In genomic region chr1:93827633-93828436, GRCh38 we compare ENCODE assay signal across 1 cellular context.
TF ChIP-seq lines count a peak whose summit lies in the region.

No MANE protein-coding gene starts in this region.

TF ChIP-seq in HepG2, 621 proteins besides CTCF, POLR2A, EP300 and RAD21 (continued from another document and continues in another):
- TF ChIP-seq ZNF563 (CRISPR knock-in tag; IDR thresholded peaks at IDR 0.05) (no peak), ZNF776 (CRISPR knock-in tag; IDR thresholded peaks at IDR 0.05) (no peak), MXI1 (IDR thresholded peaks at IDR 0.05; ENCODE audit: borderline replicate concordance, low read depth, low read length) (peak; percentile 28; the same call in 1 of the 3 replicates), ZNF615 (CRISPR knock-in tag; IDR thresholded peaks at IDR 0.05; ENCODE audit: borderline replicate concordance) (no peak), RFXAP (CRISPR knock-in tag; IDR thresholded peaks at IDR 0.05; ENCODE audit: borderline replicate concordance) (peak; percentile 76; the same call in 1 of the 2 replicates), IRF2 (CRISPR knock-in tag; IDR thresholded peaks at IDR 0.05) (peak; percentile 89), POGZ (CRISPR knock-in tag; IDR thresholded peaks at IDR 0.05) (peak; percentile 96), ZNF230 (CRISPR knock-in tag; IDR thresholded peaks at IDR 0.05) (no peak), DRAP1 (CRISPR knock-in tag; IDR thresholded peaks at IDR 0.05) (peak; percentile 22; the same call in 1 of the 2 replicates), RBFOX2 (IDR thresholded peaks at IDR 0.05; ENCODE audit: low read depth, low read length) (no peak), MAFF (IDR thresholded peaks at IDR 0.05; ENCODE audit: low read depth, low read length) (no peak), ATF5 (CRISPR knock-in tag; IDR thresholded peaks at IDR 0.05; ENCODE audit: low read depth) (no peak), GABPA (IDR thresholded peaks at IDR 0.05; ENCODE audit: low read depth, low read length) (no peak), GABPA (CRISPR knock-in tag; IDR thresholded peaks at IDR 0.05; ENCODE audit: low read depth) (no peak), ZNF589 (CRISPR knock-in tag; conservative IDR thresholded peaks at IDR 0.05) (no peak), TBX2 (CRISPR knock-in tag; IDR thresholded peaks at IDR 0.05; ENCODE audit: borderline replicate concordance) (peak; percentile 83), SP1 (IDR thresholded peaks at IDR 0.05) (no peak), SP1 (CRISPR knock-in tag; IDR thresholded peaks at IDR 0.05) (no peak), ZBTB7B (CRISPR knock-in tag; IDR thresholded peaks at IDR 0.05) (peak; percentile 81), ZNF713 (CRISPR knock-in tag; IDR thresholded peaks at IDR 0.05) (no peak), ZSCAN21 (CRISPR knock-in tag; IDR thresholded peaks at IDR 0.05; ENCODE audit: borderline replicate concordance) (peak; percentile 62; the same call in 1 of the 2 replicates), RNF2 (conservative IDR thresholded peaks at IDR 0.05; ENCODE audit: low read depth) (peak; percentile 67; the same call in 1 of the 2 replicates), NONO (IDR thresholded peaks at IDR 0.05) (no peak), NONO (CRISPR knock-in tag; conservative IDR thresholded peaks at IDR 0.05) (peak; percentile 58), ZMYM3 (CRISPR knock-in tag; IDR thresholded peaks at IDR 0.05) (peak; percentile 98), ZC3H13 (CRISPR knock-in tag; IDR thresholded peaks at IDR 0.05) (no peak), ZNF775 (CRISPR knock-in tag; IDR thresholded peaks at IDR 0.05; ENCODE audit: borderline replicate concordance) (peak; percentile 77; the same call in 1 of the 2 replicates), ZBTB2 (CRISPR knock-in tag; IDR thresholded peaks at IDR 0.05; ENCODE audit: low read depth) (no peak), LBX2 (CRISPR knock-in tag; IDR thresholded peaks at IDR 0.05; ENCODE audit: borderline replicate concordance) (no peak), ATF1 (CRISPR knock-in tag; IDR thresholded peaks at IDR 0.05) (no peak), RFX1 (IDR thresholded peaks at IDR 0.05) (no peak), XBP1 (CRISPR knock-in tag; IDR thresholded peaks at IDR 0.05) (no peak), PAX8 (CRISPR knock-in tag; IDR thresholded peaks at IDR 0.05; ENCODE audit: borderline replicate concordance) (no peak), ARNT (IDR thresholded peaks at IDR 0.05) (no peak), TCF12 (IDR thresholded peaks at IDR 0.05) (no peak), TCF12 (CRISPR knock-in tag; IDR thresholded peaks at IDR 0.05) (0 out of 2 replicates have a peak, but pooled peaks have one; percentile 40), ZNF451 (CRISPR knock-in tag; IDR thresholded peaks at IDR 0.05) (no peak), HOXA5 (CRISPR knock-in tag; IDR thresholded peaks at IDR 0.05) (peak; percentile 58; the same call in 1 of the 2 replicates), NFATC3 (CRISPR knock-in tag; IDR thresholded peaks at IDR 0.05) (no peak), RNF219 (CRISPR knock-in tag; IDR thresholded peaks at IDR 0.05) (no peak), CAMTA2 (CRISPR knock-in tag; IDR thresholded peaks at IDR 0.05; ENCODE audit: borderline replicate concordance) (no peak), GATA4 (IDR thresholded peaks at IDR 0.05; ENCODE audit: borderline replicate concordance, low read depth) (no peak), ZNF143 (CRISPR knock-in tag; IDR thresholded peaks at IDR 0.05) (no peak), FOXK1 (CRISPR knock-in tag; IDR thresholded peaks at IDR 0.05; ENCODE audit: borderline replicate concordance, low read depth) (peak; percentile 69), ADNP (CRISPR knock-in tag; IDR thresholded peaks at IDR 0.05) (peak; percentile 79; the same call in 1 of the 2 replicates), PRMT3 (CRISPR knock-in tag; IDR thresholded peaks at IDR 0.05; ENCODE audit: borderline replicate concordance, low read depth) (no peak), HMG20B (CRISPR knock-in tag; conservative IDR thresholded peaks at IDR 0.05) (peak; percentile 89), SETDB1 (CRISPR knock-in tag; IDR thresholded peaks at IDR 0.05; ENCODE audit: borderline replicate concordance) (no peak), MTF2 (CRISPR knock-in tag; IDR thresholded peaks at IDR 0.05; ENCODE audit: borderline replicate concordance) (no peak), NAIF1 (CRISPR knock-in tag; IDR thresholded peaks at IDR 0.05; ENCODE audit: borderline replicate concordance) (peak; percentile 88; the same call in 1 of the 2 replicates)
- TF ChIP-seq, protein P1, sequence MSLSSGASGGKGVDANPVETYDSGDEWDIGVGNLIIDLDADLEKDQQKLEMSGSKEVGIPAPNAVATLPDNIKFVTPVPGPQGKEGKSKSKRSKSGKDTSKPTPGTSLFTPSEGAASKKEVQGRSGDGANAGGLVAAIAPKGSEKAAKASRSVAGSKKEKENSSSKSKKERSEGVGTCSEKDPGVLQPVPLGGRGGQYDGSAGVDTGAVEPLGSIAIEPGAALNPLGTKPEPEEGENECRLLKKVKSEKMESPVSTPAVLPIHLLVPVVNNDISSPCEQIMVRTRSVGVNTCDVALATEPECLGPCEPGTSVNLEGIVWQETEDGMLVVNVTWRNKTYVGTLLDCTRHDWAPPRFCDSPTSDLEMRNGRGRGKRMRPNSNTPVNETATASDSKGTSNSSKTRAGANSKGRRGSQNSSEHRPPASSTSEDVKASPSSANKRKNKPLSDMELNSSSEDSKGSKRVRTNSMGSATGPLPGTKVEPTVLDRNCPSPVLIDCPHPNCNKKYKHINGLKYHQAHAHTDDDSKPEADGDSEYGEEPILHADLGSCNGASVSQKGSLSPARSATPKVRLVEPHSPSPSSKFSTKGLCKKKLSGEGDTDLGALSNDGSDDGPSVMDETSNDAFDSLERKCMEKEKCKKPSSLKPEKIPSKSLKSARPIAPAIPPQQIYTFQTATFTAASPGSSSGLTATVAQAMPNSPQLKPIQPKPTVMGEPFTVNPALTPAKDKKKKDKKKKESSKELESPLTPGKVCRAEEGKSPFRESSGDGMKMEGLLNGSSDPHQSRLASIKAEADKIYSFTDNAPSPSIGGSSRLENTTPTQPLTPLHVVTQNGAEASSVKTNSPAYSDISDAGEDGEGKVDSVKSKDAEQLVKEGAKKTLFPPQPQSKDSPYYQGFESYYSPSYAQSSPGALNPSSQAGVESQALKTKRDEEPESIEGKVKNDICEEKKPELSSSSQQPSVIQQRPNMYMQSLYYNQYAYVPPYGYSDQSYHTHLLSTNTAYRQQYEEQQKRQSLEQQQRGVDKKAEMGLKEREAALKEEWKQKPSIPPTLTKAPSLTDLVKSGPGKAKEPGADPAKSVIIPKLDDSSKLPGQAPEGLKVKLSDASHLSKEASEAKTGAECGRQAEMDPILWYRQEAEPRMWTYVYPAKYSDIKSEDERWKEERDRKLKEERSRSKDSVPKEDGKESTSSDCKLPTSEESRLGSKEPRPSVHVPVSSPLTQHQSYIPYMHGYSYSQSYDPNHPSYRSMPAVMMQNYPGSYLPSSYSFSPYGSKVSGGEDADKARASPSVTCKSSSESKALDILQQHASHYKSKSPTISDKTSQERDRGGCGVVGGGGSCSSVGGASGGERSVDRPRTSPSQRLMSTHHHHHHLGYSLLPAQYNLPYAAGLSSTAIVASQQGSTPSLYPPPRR (CRISPR knock-in tag; IDR thresholded peaks at IDR 0.05; ENCODE audit: borderline replicate concordance), result peak; percentile 48; the same call in 1 of the 2 replicates
- TF ChIP-seq, protein P2, sequence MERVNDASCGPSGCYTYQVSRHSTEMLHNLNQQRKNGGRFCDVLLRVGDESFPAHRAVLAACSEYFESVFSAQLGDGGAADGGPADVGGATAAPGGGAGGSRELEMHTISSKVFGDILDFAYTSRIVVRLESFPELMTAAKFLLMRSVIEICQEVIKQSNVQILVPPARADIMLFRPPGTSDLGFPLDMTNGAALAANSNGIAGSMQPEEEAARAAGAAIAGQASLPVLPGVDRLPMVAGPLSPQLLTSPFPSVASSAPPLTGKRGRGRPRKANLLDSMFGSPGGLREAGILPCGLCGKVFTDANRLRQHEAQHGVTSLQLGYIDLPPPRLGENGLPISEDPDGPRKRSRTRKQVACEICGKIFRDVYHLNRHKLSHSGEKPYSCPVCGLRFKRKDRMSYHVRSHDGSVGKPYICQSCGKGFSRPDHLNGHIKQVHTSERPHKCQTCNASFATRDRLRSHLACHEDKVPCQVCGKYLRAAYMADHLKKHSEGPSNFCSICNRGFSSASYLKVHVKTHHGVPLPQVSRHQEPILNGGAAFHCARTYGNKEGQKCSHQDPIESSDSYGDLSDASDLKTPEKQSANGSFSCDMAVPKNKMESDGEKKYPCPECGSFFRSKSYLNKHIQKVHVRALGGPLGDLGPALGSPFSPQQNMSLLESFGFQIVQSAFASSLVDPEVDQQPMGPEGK (CRISPR knock-in tag; IDR thresholded peaks at IDR 0.05), result peak; percentile 50; the same call in 1 of the 2 replicates
- TF ChIP-seq, protein P3, sequence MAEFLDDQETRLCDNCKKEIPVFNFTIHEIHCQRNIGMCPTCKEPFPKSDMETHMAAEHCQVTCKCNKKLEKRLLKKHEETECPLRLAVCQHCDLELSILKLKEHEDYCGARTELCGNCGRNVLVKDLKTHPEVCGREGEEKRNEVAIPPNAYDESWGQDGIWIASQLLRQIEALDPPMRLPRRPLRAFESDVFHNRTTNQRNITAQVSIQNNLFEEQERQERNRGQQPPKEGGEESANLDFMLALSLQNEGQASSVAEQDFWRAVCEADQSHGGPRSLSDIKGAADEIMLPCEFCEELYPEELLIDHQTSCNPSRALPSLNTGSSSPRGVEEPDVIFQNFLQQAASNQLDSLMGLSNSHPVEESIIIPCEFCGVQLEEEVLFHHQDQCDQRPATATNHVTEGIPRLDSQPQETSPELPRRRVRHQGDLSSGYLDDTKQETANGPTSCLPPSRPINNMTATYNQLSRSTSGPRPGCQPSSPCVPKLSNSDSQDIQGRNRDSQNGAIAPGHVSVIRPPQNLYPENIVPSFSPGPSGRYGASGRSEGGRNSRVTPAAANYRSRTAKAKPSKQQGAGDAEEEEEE (CRISPR knock-in tag; IDR thresholded peaks at IDR 0.05; ENCODE audit: borderline replicate concordance), result no peak
- TF ChIP-seq, protein P4, sequence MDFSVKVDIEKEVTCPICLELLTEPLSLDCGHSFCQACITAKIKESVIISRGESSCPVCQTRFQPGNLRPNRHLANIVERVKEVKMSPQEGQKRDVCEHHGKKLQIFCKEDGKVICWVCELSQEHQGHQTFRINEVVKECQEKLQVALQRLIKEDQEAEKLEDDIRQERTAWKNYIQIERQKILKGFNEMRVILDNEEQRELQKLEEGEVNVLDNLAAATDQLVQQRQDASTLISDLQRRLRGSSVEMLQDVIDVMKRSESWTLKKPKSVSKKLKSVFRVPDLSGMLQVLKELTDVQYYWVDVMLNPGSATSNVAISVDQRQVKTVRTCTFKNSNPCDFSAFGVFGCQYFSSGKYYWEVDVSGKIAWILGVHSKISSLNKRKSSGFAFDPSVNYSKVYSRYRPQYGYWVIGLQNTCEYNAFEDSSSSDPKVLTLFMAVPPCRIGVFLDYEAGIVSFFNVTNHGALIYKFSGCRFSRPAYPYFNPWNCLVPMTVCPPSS (IDR thresholded peaks at IDR 0.05), result no peak
- TF ChIP-seq, protein P5, sequence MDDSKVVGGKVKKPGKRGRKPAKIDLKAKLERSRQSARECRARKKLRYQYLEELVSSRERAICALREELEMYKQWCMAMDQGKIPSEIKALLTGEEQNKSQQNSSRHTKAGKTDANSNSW (CRISPR knock-in tag; IDR thresholded peaks at IDR 0.05; ENCODE audit: borderline replicate concordance), result no peak
- TF ChIP-seq, protein P6, sequence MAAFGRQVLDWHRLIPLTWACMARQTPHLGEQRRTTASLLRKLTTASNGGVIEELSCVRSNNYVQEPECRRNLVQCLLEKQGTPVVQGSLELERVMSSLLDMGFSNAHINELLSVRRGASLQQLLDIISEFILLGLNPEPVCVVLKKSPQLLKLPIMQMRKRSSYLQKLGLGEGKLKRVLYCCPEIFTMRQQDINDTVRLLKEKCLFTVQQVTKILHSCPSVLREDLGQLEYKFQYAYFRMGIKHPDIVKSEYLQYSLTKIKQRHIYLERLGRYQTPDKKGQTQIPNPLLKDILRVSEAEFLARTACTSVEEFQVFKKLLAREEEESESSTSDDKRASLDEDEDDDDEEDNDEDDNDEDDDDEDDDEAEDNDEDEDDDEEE (CRISPR knock-in tag; IDR thresholded peaks at IDR 0.05), result no peak
